28 cellular contexts compared by ENCODE assay signal in the genomic region with DNA sequence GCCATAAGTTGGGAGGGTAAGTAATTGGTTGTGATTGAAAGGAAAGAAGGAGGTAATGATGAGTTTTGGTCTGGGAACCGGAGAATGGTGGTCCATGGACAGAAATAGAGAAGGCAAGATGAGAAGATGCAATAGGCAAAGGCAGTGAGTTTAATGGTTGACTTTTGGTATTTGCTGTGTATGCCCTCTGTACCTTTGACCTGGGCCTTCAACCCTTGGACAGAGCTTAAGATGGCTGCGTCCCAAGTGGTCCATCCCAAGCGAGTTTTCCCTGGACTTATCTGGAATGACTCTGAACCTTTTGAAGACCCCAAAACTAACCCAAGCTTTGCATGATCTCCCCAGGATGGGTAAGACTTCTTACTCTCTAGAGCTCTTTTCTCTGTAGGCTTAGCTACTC.
"Had no signal": no experiment of that assay in that cellular context is flagged by ENCODE, and none has a peak within 500 bp of the region (broad histone marks: within the 10 kb centered on the region; RNA-seq: fewer than 3 reads in every experiment).

No MANE protein-coding gene starts in this region.

- DNase-seq: naive thymus-derived CD8-positive, alpha-beta T cell; nephron progenitor cell; nucleus accumbens; pancreas; psoas muscle; right cardiac atrium; spleen; stimulated activated CD4-positive, alpha-beta T cell treated with anti-CD3 and anti-CD28 coated beads, Interleukin-12 subunit alpha, Interleukin-12 subunit beta, amount 100 ng/mL, for 4 hours; stimulated activated CD4-positive, alpha-beta T cell treated with anti-CD3 and anti-CD28 coated beads, Interleukin-1b, Interleukin-23, amount 100 ng/mL, for 48 hours; stimulated activated CD4-positive, alpha-beta T cell treated with anti-CD3 and anti-CD28 coated beads, Interleukin-4, amount 100 ng/mL, for 1 hour; stimulated activated CD4-positive, alpha-beta T cell treated with anti-CD3 and anti-CD28 coated beads, Interleukin-4, amount 100 ng/mL, for 4 hours; stimulated activated CD8-positive, alpha-beta memory T cell treated with anti-CD3 and anti-CD28 coated beads, Interleukin-4, amount 100 ng/mL, for 48 hours; stimulated activated naive CD4-positive, alpha-beta T cell; stimulated activated naive CD8-positive, alpha-beta T cell treated with anti-CD3 and anti-CD28 coated beads, Interleukin-15, amount 100 ng/mL, for 72 hours; stimulated activated naive CD8-positive, alpha-beta T cell treated with anti-CD3 and anti-CD28 coated beads, Interleukin-15, Interleukin-2, amounts not matched to agents 100 U/mL and 50 U/mL, for 24 hours; substantia nigra; testis; tibial artery; transverse colon; upper lobe of right lung; uterus had no signal

- FAIRE-seq: pancreas had no signal

- H3K4me3 ChIP-seq: pancreas, psoas muscle, skin epidermis, smooth muscle cell, spleen, suprapubic skin, testis, tibial artery, transverse colon, upper lobe of right lung, uterus had no signal

- H3K27ac ChIP-seq: neutrophil, pancreas, psoas muscle, skin epidermis, spleen, suprapubic skin, testis, tibial artery, transverse colon, upper lobe of right lung, uterus had no signal

- H3K4me1 ChIP-seq: pancreas, psoas muscle, spleen, suprapubic skin, tibial artery, transverse colon, upper lobe of right lung, uterus had no signal

- H3K27me3 ChIP-seq: neutrophil, pancreas, spleen, suprapubic skin, testis, tibial artery, transverse colon, upper lobe of right lung, uterus had no signal

- ATAC-seq: naive thymus-derived CD8-positive, alpha-beta T cell; natural killer cell treated with Interleukin-12 subunit alpha and Interleukin-12 subunit beta and Interleukin-15 and Interleukin-18, amount 100 ng/mL, for 72 hours; pancreas; psoas muscle; right cardiac atrium; sciatic nerve; stimulated activated memory B cell treated with anti-CD40 and anti-IgM and Interleukin-4, amounts not matched to agents 10 μg/mL and 1 μg/mL and 100 μg/mL, for 72 hours; stimulated activated naive CD8-positive, alpha-beta T cell treated with anti-CD3 and anti-CD28 coated beads, Interleukin-15, amount 100 ng/mL, for 72 hours; stimulated activated naive CD8-positive, alpha-beta T cell treated with anti-CD3 and anti-CD28 coated beads, Interleukin-15, Interleukin-2, amounts not matched to agents 100 U/mL and 50 U/mL, for 24 hours had no signal

- H3K4me2 ChIP-seq: smooth muscle cell had no signal

- H3K36me3 ChIP-seq: neutrophil, pancreas, spleen, suprapubic skin, tibial artery, transverse colon, upper lobe of right lung, uterus had no signal

- H3K9me3 ChIP-seq: neutrophil, pancreas, psoas muscle, spleen, suprapubic skin, testis, tibial artery, transverse colon, upper lobe of right lung, uterus had no signal
